Comparison of ENCODE assay signal across 18 cellular contexts in the genomic region with DNA sequence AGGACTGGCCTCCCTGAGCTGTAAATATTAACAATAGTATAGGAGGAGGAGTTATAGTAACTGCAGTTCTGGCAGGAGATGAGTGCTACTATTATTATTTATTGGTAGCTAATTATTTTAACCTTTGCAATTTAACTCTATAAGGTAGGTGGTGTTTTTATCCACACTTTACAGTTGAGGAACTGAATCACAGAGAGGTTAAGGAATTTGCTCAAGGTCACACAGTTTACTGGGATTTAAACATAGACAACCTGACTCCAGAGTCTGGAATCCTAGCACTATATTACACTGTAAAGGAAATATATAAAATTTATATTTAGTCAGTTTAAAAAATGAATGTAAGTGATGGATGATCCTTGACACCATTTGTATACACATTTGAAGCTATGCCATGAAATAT. TPM values are rescaled to one million over a fixed set of nuclear protein-coding genes. Genes with fewer than 3 reads are reported as not detected.
DNase-seq lines count a peak whose midpoint lies in the region; ATAC-seq and TF ChIP-seq lines count a peak whose summit lies in the region.
"Had no signal": no experiment of that assay in that cellular context is flagged by ENCODE, and none has a peak within 500 bp of the region (broad histone marks: within the 10 kb centered on the region; RNA-seq: fewer than 3 reads in every experiment).

No MANE protein-coding gene starts in this region.

- TF ChIP-seq RAD21 in neural cell (conservative IDR thresholded peaks at IDR 0.05) = no peak

- CTCF ChIA-PET in RWPE1 (lab: Yijun Ruan, JAX) = interaction anchor here (0.6 to 0.9 kb wide), 2 partner anchors 44 to 183 kb away, joined by 4 read pairs; a partner anchor contains a TSS

- H3K27me3 ChIP-seq in KMS-11 (ENCODE audit: insufficient read depth, low read depth) (no peaks in the 10 kb centered on the region), neural cell (ENCODE audit: insufficient read depth, low read depth, low read length) (peaks cover 2% of the 10 kb centered on the region)
- H3K27me3 ChIP-seq: tibial artery had no signal

- no peaks in the 10 kb centered on the region for H3F3A ChIP-seq in neural cell (ENCODE audit: insufficient read depth, low read length, poor library complexity, severe bottlenecking)

- H3K36me3 ChIP-seq in KMS-11 (ENCODE audit: insufficient read depth) (no peaks in the 10 kb centered on the region), neural cell (ENCODE audit: insufficient read depth, low read length) (no peaks in the 10 kb centered on the region)
- H3K36me3 ChIP-seq: tibial artery had no signal

- H3K4me3 Mint-ChIP-seq in T-helper 2 cell treated with Interferon-gamma antibody and Interleukin-4, amounts not matched to agents 5 μg/mL and 100 μg/mL, for 36 hours = peak overlapping the region; percentile 51
- H3K4me3 Mint-ChIP-seq in chondrocyte (ENCODE audit: unreplicated experiment) = peak overlapping the region; percentile 5

- no peak for ATAC-seq in GM18861 (IDR thresholded peaks at IDR 0.05; ENCODE audit: unreplicated experiment)
- no peak for ATAC-seq in GM18517 (IDR thresholded peaks at IDR 0.05; ENCODE audit: unreplicated experiment)
- ATAC-seq: activated naive CD4-positive, alpha-beta T cell treated with anti-CD3 and anti-CD28 coated beads, Interleukin-2, amount 50 U/mL, for 72 hours had no signal

- H3K9ac ChIP-seq in KMS-11 (no peak overlapping the region), neural cell (ENCODE audit: low read length) (no peak overlapping the region)

- H4K20me1 ChIP-seq in KMS-11 (ENCODE audit: insufficient read depth) = no peaks in the 10 kb centered on the region
- H4K20me1 ChIP-seq in neural cell (ENCODE audit: insufficient read depth) = no peaks in the 10 kb centered on the region

- H3K27ac Mint-ChIP-seq in T-helper 2 cell treated with Interferon-gamma antibody and Interleukin-4, amounts not matched to agents 5 μg/mL and 100 μg/mL, for 36 hours = no peak overlapping the region
- peak overlapping the region; percentile 55 for H3K27ac Mint-ChIP-seq in chondrocyte (ENCODE audit: unreplicated experiment)

- H3K27ac ChIP-seq in KMS-11 (no peak overlapping the region), neural cell (ENCODE audit: low read length) (no peak overlapping the region), RWPE1 (no peak overlapping the region)
- H3K27ac ChIP-seq: C4-2B had no signal

- 0 out of 2 replicates have a peak overlapping the region, but pooled peaks have one; percentile 63 for H3K4me2 ChIP-seq in KMS-11
- peak overlapping the region; percentile 43 for H3K4me2 ChIP-seq in neural cell (ENCODE audit: low read length)

- TF ChIP-seq CTCF in KMS-11 (conservative IDR thresholded peaks at IDR 0.05; ENCODE audit: low read depth, low read length) = no peak
- TF ChIP-seq CTCF in chondrocyte (IDR thresholded peaks at IDR 0.05) = no peak
- TF ChIP-seq CTCF in neural cell (IDR thresholded peaks at IDR 0.05; ENCODE audit: poor library complexity, severe bottlenecking) = no peak
- no peak for TF ChIP-seq CTCF in RWPE1 (conservative IDR thresholded peaks at IDR 0.05; ENCODE audit: low read depth)

- H3K4me1 Mint-ChIP-seq in T-helper 2 cell treated with Interferon-gamma antibody and Interleukin-4, amounts not matched to agents 5 μg/mL and 100 μg/mL, for 36 hours (ENCODE audit: low read depth) = peaks cover 15% of the 10 kb centered on the region
- peaks cover 12% of the 10 kb centered on the region for H3K4me1 Mint-ChIP-seq in chondrocyte (ENCODE audit: low read depth)

- peaks cover 41% of the 10 kb centered on the region for H3K27me3 Mint-ChIP-seq in T-helper 2 cell treated with Interferon-gamma antibody and Interleukin-4, amounts not matched to agents 5 μg/mL and 100 μg/mL, for 36 hours (ENCODE audit: low read depth)
- peaks cover 20% of the 10 kb centered on the region for H3K27me3 Mint-ChIP-seq in chondrocyte (ENCODE audit: low read depth)

- H3K9me3 ChIP-seq in neural cell (ENCODE audit: low read length) = no peaks in the 10 kb centered on the region
- H3K9me3 ChIP-seq: tibial artery had no signal

- no peak for TF ChIP-seq EP300 in neural cell (conservative IDR thresholded peaks at IDR 0.05; ENCODE audit: poor library complexity, severe bottlenecking)

- H3K4me3 ChIP-seq in KMS-11 (IDR thresholded peaks at IDR 0.05; ENCODE audit: insufficient read depth, low read depth, low read length) (no peak overlapping the region), neural cell (ENCODE audit: low read length) (no peak overlapping the region)

- no peaks in the 10 kb centered on the region for H3K36me3 Mint-ChIP-seq in T-helper 2 cell treated with Interferon-gamma antibody and Interleukin-4, amounts not matched to agents 5 μg/mL and 100 μg/mL, for 36 hours (ENCODE audit: low read depth)
- H3K36me3 Mint-ChIP-seq in chondrocyte (ENCODE audit: low read depth) = peaks cover 2% of the 10 kb centered on the region
- H3K36me3 Mint-ChIP-seq: activated naive CD4-positive, alpha-beta T cell treated with anti-CD3 and anti-CD28 coated beads, Interleukin-2, amount 50 U/mL, for 72 hours had no signal

- no peak for DNase-seq in T-helper 2 cell treated with Interferon-gamma antibody and Interleukin-4, amounts not matched to agents 5 μg/mL and 100 μg/mL, for 36 hours (ENCODE audit: low spot score)
- no peak for DNase-seq in T-helper 2 cell
- no peak for DNase-seq in chondrocyte (ENCODE audit: low spot score)
- DNase-seq in RWPE1 (ENCODE audit: low spot score) = no peak
- DNase-seq: 8988T; activated CD4-positive, alpha-beta T cell treated with anti-CD3 and anti-CD28 coated beads for 48 hours; kidney; NCI-H1694; NCI-H69; tibial artery had no signal

- H3K79me2 ChIP-seq in KMS-11 (ENCODE audit: insufficient read depth, low read depth) (no peaks in the 10 kb centered on the region), neural cell (replicated peaks; ENCODE audit: insufficient read depth, low read length) (no peaks in the 10 kb centered on the region)

- POLR2A ChIA-PET in RWPE1 (lab: Yijun Ruan, JAX; ENCODE audit: low non-redundant PET) = no interaction called here

- no peaks in the 10 kb centered on the region for H3K9me3 Mint-ChIP-seq in T-helper 2 cell treated with Interferon-gamma antibody and Interleukin-4, amounts not matched to agents 5 μg/mL and 100 μg/mL, for 36 hours
- no peaks in the 10 kb centered on the region for H3K9me3 Mint-ChIP-seq in chondrocyte (ENCODE audit: low read depth)
- H3K9me3 Mint-ChIP-seq: activated naive CD4-positive, alpha-beta T cell treated with anti-CD3 and anti-CD28 coated beads, Interleukin-2, amount 50 U/mL, for 72 hours had no signal

- H3K4me1 ChIP-seq in KMS-11 (ENCODE audit: low read depth, poor library complexity, severe bottlenecking) = peaks cover 11% of the 10 kb centered on the region

- no peak overlapping the region for H2AFZ ChIP-seq in KMS-11 (ENCODE audit: low read depth)
- no peak overlapping the region for H2AFZ ChIP-seq in neural cell (ENCODE audit: low read depth, low read length)

- H3K9me2 ChIP-seq in neural cell (ENCODE audit: insufficient read depth, low read length) = no peaks in the 10 kb centered on the region

TF ChIP-seq in neural cell, 6 proteins besides CTCF, POLR2A, EP300 and RAD21:
- TF ChIP-seq MXI1 (conservative IDR thresholded peaks at IDR 0.05; ENCODE audit: poor library complexity, severe bottlenecking) (no peak), POLR2AphosphoS5 (IDR thresholded peaks at IDR 0.05) (no peak)

RNA-seq across cellular contexts. Expression of a gene that starts 2.1 kb away (rescaled TPM):
- total RNA-seq in chondrocyte = 2.1 to 2.6 TPM in 2 of 3 replicates, not detected in the other
- polyA plus RNA-seq in neural cell = 1.3 TPM in 1 of 2 replicates, not detected in the other
- not detected in 2 replicates for polyA minus RNA-seq in neural cell
- total RNA-seq: activated naive CD4-positive, alpha-beta T cell treated with anti-CD3 and anti-CD28 coated beads, Interleukin-2, amount 50 U/mL, for 72 hours; cerebellum; T-helper 2 cell treated with Interferon-gamma antibody and Interleukin-4, amounts not matched to agents 100 ng/mL and 5 ng/mL, for 36 hours had no signal

RNA-seq across cellular contexts. Expression of a gene that starts 44.4 kb away (rescaled TPM):
- total RNA-seq in chondrocyte = not detected in 3 replicates
- polyA plus RNA-seq in neural cell = 56.3 and 66.4 TPM in 2 replicates
- polyA minus RNA-seq in neural cell = 40.2 and 43.4 TPM in 2 replicates

RNA-seq across cellular contexts. Expression of a gene that starts 57.2 kb away (rescaled TPM):
- total RNA-seq in chondrocyte = not detected in 3 replicates
- polyA plus RNA-seq in neural cell = 0.15 TPM in 1 of 2 replicates, not detected in the other
- not detected in 2 replicates for polyA minus RNA-seq in neural cell
